7 cellular contexts compared by ENCODE assay signal in the genomic region with DNA sequence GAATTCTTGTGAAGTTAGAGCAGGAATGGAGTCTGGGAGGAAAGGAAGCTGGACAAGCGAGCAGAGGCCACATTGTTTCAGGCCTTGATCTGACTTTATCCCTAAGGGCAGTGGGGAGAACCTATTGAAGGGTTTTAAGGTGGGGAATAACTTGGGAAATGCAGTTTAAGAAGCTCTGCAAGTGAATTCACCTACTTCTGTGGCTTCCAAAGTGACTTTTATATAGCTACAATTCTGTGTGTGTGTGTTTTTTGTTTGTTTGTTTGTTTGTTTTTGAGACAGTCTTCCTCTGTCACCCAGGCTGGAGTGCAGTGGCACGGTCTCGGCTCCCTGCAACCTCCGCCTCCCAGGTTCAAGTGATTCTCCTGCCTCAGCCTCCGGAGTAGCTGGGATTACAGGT. TPM values are rescaled to one million over a fixed set of nuclear protein-coding genes. Genes with fewer than 3 reads are reported as not detected.
DNase-seq lines count a peak whose midpoint lies in the region; ATAC-seq and TF ChIP-seq lines count a peak whose summit lies in the region.
"Not testable (repeated sequence)": the region's sequence is repeated elsewhere in the genome, so short reads cannot be mapped to it uniquely, and the experiment has no call there.

No MANE protein-coding gene starts in this region.

- not testable (repeated sequence) for H3K9me3 ChIP-seq in OCI-LY3 (ENCODE audit: insufficient read depth, low read length); muscle layer of duodenum (ENCODE audit: control insufficient read depth in 1 of 2, low read length in 2 of 2); skeletal muscle satellite cell (replicated peaks; ENCODE audit: low read length)

- not testable (repeated sequence) for H3K27ac ChIP-seq in OCI-LY3 (ENCODE audit: low read length)
- peak overlapping the region; percentile 97 for H3K27ac ChIP-seq in caudate nucleus (ENCODE audit: low read depth, low read length)
- peak overlapping the region; percentile 75 for H3K27ac ChIP-seq in muscle layer of duodenum (ENCODE audit: low read length)

- not testable (repeated sequence) for H3K27me3 Mint-ChIP-seq in activated T-cell treated with anti-CD3 and anti-CD28 coated beads, Interleukin-2, amount 50 U/mL, for 4 hours (ENCODE audit: low read depth)

- not testable (repeated sequence) for H3K9ac ChIP-seq in OCI-LY3 (ENCODE audit: low read length)
- peak overlapping the region; percentile 91 for H3K9ac ChIP-seq in skeletal muscle satellite cell (ENCODE audit: low read depth, low read length)

- H2AFZ ChIP-seq in OCI-LY3 (ENCODE audit: low read depth, low read length), result not testable (repeated sequence)

- TF ChIP-seq CTCF in GM12864 (IDR thresholded peaks at IDR 0.05; ENCODE audit: low read depth, low read length, missing control alignments); OCI-LY3 (IDR thresholded peaks at IDR 0.05; ENCODE audit: low read depth, low read length); fibroblast of villous mesenchyme (IDR thresholded peaks at IDR 0.05; ENCODE audit: insufficient read depth, low read depth, low read length): not testable (repeated sequence)

- not testable (repeated sequence) for DNase-seq in GM12864 (ENCODE audit: low read depth); activated T-cell treated with anti-CD3 and anti-CD28 coated beads, Interleukin-2, amount 50 U/mL, for 4 hours; caudate nucleus (lab: John Stamatoyannopoulos, UW); fibroblast of villous mesenchyme (ENCODE audit: low read depth)

- H3K4me2 ChIP-seq in OCI-LY3 (ENCODE audit: low read length) (peak overlapping the region; percentile 91), skeletal muscle satellite cell (ENCODE audit: low read length) (peak overlapping the region; percentile 100)

- H3K79me2 ChIP-seq in OCI-LY3 (ENCODE audit: low read length), result peaks cover 62% of the 10 kb centered on the region

- not testable (repeated sequence) for H3K9me3 Mint-ChIP-seq in activated T-cell treated with anti-CD3 and anti-CD28 coated beads, Interleukin-2, amount 50 U/mL, for 4 hours

- not testable (repeated sequence) for H3K36me3 Mint-ChIP-seq in activated T-cell treated with anti-CD3 and anti-CD28 coated beads, Interleukin-2, amount 50 U/mL, for 4 hours (ENCODE audit: insufficient read depth)

- peaks cover 41% of the 10 kb centered on the region for H4K20me1 ChIP-seq in OCI-LY3 (ENCODE audit: insufficient read depth, low read length)

- not testable (repeated sequence) for ATAC-seq in activated T-cell treated with anti-CD3 and anti-CD28 coated beads, Interleukin-2, amount 50 U/mL, for 4 hours

- H3K4me1 ChIP-seq in OCI-LY3 (ENCODE audit: low read length), result peaks cover 14% of the 10 kb centered on the region
- H3K4me1 ChIP-seq in muscle layer of duodenum (ENCODE audit: control insufficient read depth in 1 of 2, insufficient read depth in 2 of 2, low read length in 2 of 2), result peaks cover 0 to 33% of the 10 kb centered on the region in 2 donors
- peaks cover 31% of the 10 kb centered on the region for H3K4me1 ChIP-seq in skeletal muscle satellite cell (ENCODE audit: control insufficient read depth, insufficient read depth, low read length)

- peaks cover 19% of the 10 kb centered on the region for H3K4me1 Mint-ChIP-seq in activated T-cell treated with anti-CD3 and anti-CD28 coated beads, Interleukin-2, amount 50 U/mL, for 4 hours (ENCODE audit: low read depth)

- H3K36me3 ChIP-seq in OCI-LY3 (replicated peaks; ENCODE audit: low read depth, low read length), result peaks cover 22% of the 10 kb centered on the region
- H3K36me3 ChIP-seq in muscle layer of duodenum (ENCODE audit: control insufficient read depth in 1 of 2, insufficient read depth in 2 of 2, low read length in 2 of 2), result peaks cover 11 to 23% of the 10 kb centered on the region in 2 donors
- H3K36me3 ChIP-seq in skeletal muscle satellite cell (ENCODE audit: insufficient read depth, low read length), result peaks cover 18% of the 10 kb centered on the region

- H3K4me3 Mint-ChIP-seq in activated T-cell treated with anti-CD3 and anti-CD28 coated beads, Interleukin-2, amount 50 U/mL, for 4 hours, result peak overlapping the region; percentile 98

- H3K27me3 ChIP-seq in OCI-LY3 (ENCODE audit: low read depth, low read length); muscle layer of duodenum (ENCODE audit: low read depth, low read length); skeletal muscle satellite cell (ENCODE audit: control insufficient read depth, insufficient read depth, low read length): not testable (repeated sequence)

- peak overlapping the region; percentile 72 for H3K4me3 ChIP-seq in GM12864 (ENCODE audit: low read depth, low read length)
- H3K4me3 ChIP-seq in OCI-LY3 (ENCODE audit: low read length), result peak overlapping the region; percentile 84
- H3K4me3 ChIP-seq in fibroblast of villous mesenchyme (ENCODE audit: low read depth, low read length), result peak overlapping the region; percentile 87
- peak overlapping the region; percentile 77 to 87 for H3K4me3 ChIP-seq in muscle layer of duodenum (ENCODE audit: low read depth in 1 of 2, low read length in 2 of 2)
- peak overlapping the region; percentile 82 for H3K4me3 ChIP-seq in skeletal muscle satellite cell (ENCODE audit: low read length)

RNA-seq across cellular contexts. Expression of gene WDR6, which starts 1.4 kb away (rescaled TPM):
- 100 to 1,000 TPM; 147 to 163 (median 155) TPM for total RNA-seq in activated T-cell treated with anti-CD3 and anti-CD28 coated beads, Interleukin-2, amount 50 U/mL, for 4 hours
- total RNA-seq in fibroblast of villous mesenchyme, result 75.6 and 77.3 TPM in 2 replicates
- 25.8 and 54.0 TPM in 2 replicates for total RNA-seq in skeletal muscle satellite cell (2012; rRNA removed)

RNA-seq across cellular contexts. Expression of gene DALRD3, which starts 9.8 kb away (rescaled TPM):
- total RNA-seq in activated T-cell treated with anti-CD3 and anti-CD28 coated beads, Interleukin-2, amount 50 U/mL, for 4 hours, result 10 to 100 TPM; 23.9 to 32.3 (median 25.4) TPM
- 40.6 and 43.2 TPM in 2 replicates for total RNA-seq in fibroblast of villous mesenchyme
- total RNA-seq in skeletal muscle satellite cell (2012; rRNA removed), result 42.8 and 47.2 TPM in 2 replicates

RNA-seq across cellular contexts. Expression of gene NDUFAF3, which starts 13.3 kb away (rescaled TPM):
- total RNA-seq in activated T-cell treated with anti-CD3 and anti-CD28 coated beads, Interleukin-2, amount 50 U/mL, for 4 hours, result 100 to 1,000 TPM; 138 to 155 (median 147) TPM
- 39.3 and 48.3 TPM in 2 replicates for total RNA-seq in fibroblast of villous mesenchyme
- total RNA-seq in skeletal muscle satellite cell (2012; rRNA removed), result 35.0 and 48.3 TPM in 2 replicates

RNA-seq across cellular contexts. Expression of gene P4HTM, which starts 18.6 kb away (rescaled TPM):
- total RNA-seq in activated T-cell treated with anti-CD3 and anti-CD28 coated beads, Interleukin-2, amount 50 U/mL, for 4 hours, result 10 to 100 TPM; 25.7 to 28.2 (median 26.3) TPM
- total RNA-seq in fibroblast of villous mesenchyme, result 23.8 and 26.8 TPM in 2 replicates
- 11.4 and 15.2 TPM in 2 replicates for total RNA-seq in skeletal muscle satellite cell (2012; rRNA removed)

RNA-seq across cellular contexts. Expression of gene IMPDH2, which starts 20.6 kb away (rescaled TPM):
- total RNA-seq in activated T-cell treated with anti-CD3 and anti-CD28 coated beads, Interleukin-2, amount 50 U/mL, for 4 hours, result 100 to 1,000 TPM; 664 to 769 (median 721) TPM
- total RNA-seq in fibroblast of villous mesenchyme, result 225 and 260 TPM in 2 replicates
- total RNA-seq in skeletal muscle satellite cell (2012; rRNA removed), result 341 and 359 TPM in 2 replicates
